Comparison of ENCODE assay signal across 31 cellular contexts in the genomic region with DNA sequence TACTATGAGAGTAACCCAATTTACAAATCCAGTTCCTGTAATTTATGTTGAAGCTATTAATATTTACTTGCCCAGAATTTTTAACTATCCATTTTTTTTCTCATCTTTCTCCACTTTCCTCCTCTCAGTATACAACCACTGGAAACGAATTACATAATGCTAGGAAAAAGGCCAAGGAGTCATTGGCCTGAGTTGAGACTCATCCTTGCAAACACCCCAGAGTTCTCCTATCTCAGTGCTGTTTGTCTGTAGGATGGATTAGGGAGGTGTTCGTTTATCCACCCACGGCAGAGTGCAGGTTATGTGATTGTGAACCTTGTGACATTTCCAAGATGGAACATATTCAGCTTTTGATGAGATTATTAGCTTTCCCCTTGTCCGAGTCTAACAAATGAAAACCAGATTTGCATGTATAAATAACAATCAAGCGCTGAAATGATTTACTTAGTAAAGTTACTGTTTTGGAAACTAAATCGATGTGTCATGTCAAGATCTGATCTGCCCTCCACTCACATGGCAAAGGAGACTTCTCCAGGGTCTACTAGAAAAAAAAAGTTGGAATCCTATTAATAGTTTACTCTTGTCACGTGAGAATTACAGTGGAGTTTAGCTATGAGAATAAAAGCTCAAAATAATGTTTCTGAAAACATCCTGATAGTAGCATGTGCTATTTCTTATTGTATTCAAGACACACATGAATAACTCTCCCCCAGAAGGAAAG.
DNase-seq lines count a peak whose midpoint lies in the region; ATAC-seq, FAIRE-seq and TF ChIP-seq lines count a peak whose summit lies in the region.
"Had no signal": no experiment of that assay in that cellular context is flagged by ENCODE, and none has a peak within 500 bp of the region (broad histone marks: within the 10 kb centered on the region; RNA-seq: fewer than 3 reads in every experiment).

No MANE protein-coding gene starts in this region.

- H3K4me3 Mint-ChIP-seq in osteocyte (ENCODE audit: unreplicated experiment), result no peak overlapping the region
- H3K4me3 Mint-ChIP-seq: activated CD4-positive, alpha-beta memory T cell treated with anti-CD3 and anti-CD28 coated beads, Interleukin-2, amount 10 ng/mL, durations not matched to agents 7 days and 5 days; activated T-helper 1 cell treated with anti-CD3 and anti-CD28 coated beads, Interleukin-12 subunit alpha, Interleukin-12 subunit beta, Interleukin-2, Interleukin-4 antibody, amounts not matched to agents 30 ng/mL and 10 ng/mL and 1 ng/mL, durations not matched to agents 14 hours and 24 hours and 36 hours; neural crest cell; T-helper 17 cell had no signal

- peaks cover 10% of the 10 kb centered on the region for H3K4me1 Mint-ChIP-seq in osteocyte (ENCODE audit: unreplicated experiment)
- H3K4me1 Mint-ChIP-seq: activated CD4-positive, alpha-beta memory T cell treated with anti-CD3 and anti-CD28 coated beads, Interleukin-2, amount 10 ng/mL, durations not matched to agents 7 days and 5 days; T-helper 17 cell had no signal

- FAIRE-seq in endometrium (lab: Jason Lieb, UNC), result peak; percentile 98
- FAIRE-seq: GM12891, islet of Langerhans had no signal

- H3K9me3 Mint-ChIP-seq in osteocyte (ENCODE audit: unreplicated experiment), result no peaks in the 10 kb centered on the region
- H3K9me3 Mint-ChIP-seq: activated CD4-positive, alpha-beta memory T cell treated with anti-CD3 and anti-CD28 coated beads, Interleukin-2, amount 10 ng/mL, durations not matched to agents 7 days and 5 days had no signal

- TF ChIP-seq CTCF in AG10803 (conservative IDR thresholded peaks at IDR 0.05; ENCODE audit: low read length) (no peak), osteocyte (IDR thresholded peaks at IDR 0.05) (no peak)

- H3K27me3 Mint-ChIP-seq in osteocyte (ENCODE audit: unreplicated experiment), result no peaks in the 10 kb centered on the region
- H3K27me3 Mint-ChIP-seq: activated CD4-positive, alpha-beta memory T cell treated with anti-CD3 and anti-CD28 coated beads, Interleukin-2, amount 10 ng/mL, durations not matched to agents 7 days and 5 days had no signal

- no peaks in the 10 kb centered on the region for H3K36me3 Mint-ChIP-seq in osteocyte (ENCODE audit: unreplicated experiment)

- DNase-seq in AG10803 (ENCODE audit: low read depth) (peak; percentile 39), left ventricle myocardium superior (no peak), osteocyte (ENCODE audit: extremely low spot score, unreplicated experiment) (no peak), OCI-M1 (lab: John Stamatoyannopoulos, UW) (no peak), medulla oblongata (ENCODE audit: extremely low spot score) (no peak)
- DNase-seq: ACHN; activated CD4-positive, alpha-beta memory T cell treated with anti-CD3 and anti-CD28 coated beads, Interleukin-2, amount 10 ng/mL, durations not matched to agents 7 days and 5 days; activated CD4-positive, CD25-positive, alpha-beta regulatory T cell treated with anti-CD3 and anti-CD28 coated beads, Interleukin-2, amount 50 U/mL, for 72 hours; activated CD8-positive, alpha-beta memory T cell treated with anti-CD3 and anti-CD28 coated beads, Interleukin-2, amount 50 U/mL, for 4 hours; activated naive CD4-positive, alpha-beta T cell treated with Interleukin-2 at 50 U/mL for 16 hours; COR-L47; esophagus squamous epithelium; IMR-90; NCI-H1417 treated with DMSO at 0.1 percent for 48 hours; NCI-H2081 treated with DMSO at 0.1 percent for 48 hours; NCI-H226; NCI-H526 treated with DMSO at 0.1 percent for 48 hours; NK-92 treated with Interleukin-12 subunit alpha and Interleukin-12 subunit beta, amount 100 ng/mL, for 24 hours; PC-3; posterior cingulate gyrus; stimulated activated CD4-positive, alpha-beta T cell treated with anti-CD3 and anti-CD28 coated beads, Interleukin-4, amount 100 ng/mL, for 4 hours; T-helper 17 cell; trophoblast cell had no signal

- ATAC-seq in left ventricle myocardium superior, result peak; percentile 77
- ATAC-seq in HG03139 (IDR thresholded peaks at IDR 0.05; ENCODE audit: unreplicated experiment), result no peak
- no peak for ATAC-seq in HG03442 (IDR thresholded peaks at IDR 0.05; ENCODE audit: unreplicated experiment)
- ATAC-seq: PC-3, SK-N-SH treated with all-trans-retinoic acid at 6 μM for 48 hours, T-helper 17 cell had no signal

- no peak overlapping the region for H3K4me3 ChIP-seq in AG10803 (ENCODE audit: low read length)
- H3K4me3 ChIP-seq: esophagus squamous epithelium had no signal

- peak overlapping the region; percentile 15 for H3K27ac Mint-ChIP-seq in osteocyte (ENCODE audit: unreplicated experiment)
- H3K27ac Mint-ChIP-seq: activated CD4-positive, alpha-beta memory T cell treated with anti-CD3 and anti-CD28 coated beads, Interleukin-2, amount 10 ng/mL, durations not matched to agents 7 days and 5 days; activated T-helper 1 cell treated with anti-CD3 and anti-CD28 coated beads, Interleukin-12 subunit alpha, Interleukin-12 subunit beta, Interleukin-2, Interleukin-4 antibody, amounts not matched to agents 30 ng/mL and 10 ng/mL and 1 ng/mL, durations not matched to agents 14 hours and 24 hours and 36 hours; T-helper 17 cell had no signal

- intact Hi-C loops in left ventricle myocardium superior (cut with micrococcal nuclease), result no loop called here
